Comparison of ENCODE assay signal across 8 cellular contexts in the genomic region with DNA sequence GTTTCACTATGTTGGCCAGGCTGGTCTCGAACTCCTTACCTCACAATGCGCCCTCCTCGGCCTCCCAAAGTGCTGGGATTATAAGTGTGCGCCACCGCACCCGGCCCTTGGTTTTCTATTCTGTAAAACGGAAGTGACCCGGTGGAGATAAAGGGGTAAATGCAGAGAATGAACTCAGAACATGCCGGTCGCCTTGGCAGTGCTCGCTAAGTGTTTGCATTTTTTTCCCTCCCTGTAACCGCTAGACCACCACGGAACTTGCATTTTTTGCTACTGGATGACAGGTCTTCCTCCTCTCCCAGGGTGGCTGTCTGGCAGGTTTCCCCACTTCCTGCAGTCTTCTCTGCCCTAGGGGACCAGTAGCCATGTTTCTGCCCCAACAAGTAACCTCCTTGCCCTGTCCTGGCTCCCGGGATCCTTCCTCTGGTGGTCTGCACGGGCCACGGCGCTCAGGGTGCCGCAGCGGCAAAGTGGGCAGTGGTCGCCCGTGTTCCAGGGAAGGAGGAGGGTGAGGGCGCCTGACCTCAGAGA. TPM values are rescaled to one million over a fixed set of nuclear protein-coding genes. Genes with fewer than 3 reads are reported as not detected.
DNase-seq lines count a peak whose midpoint lies in the region; ATAC-seq and TF ChIP-seq lines count a peak whose summit lies in the region.

No MANE protein-coding gene starts in this region.

- H3K79me2 ChIP-seq in mesendoderm (ENCODE audit: control insufficient read depth, insufficient read depth, low read length) = no peaks in the 10 kb centered on the region

- peaks cover 23% of the 10 kb centered on the region for H3K4me1 Mint-ChIP-seq in activated naive CD8-positive, alpha-beta T cell treated with anti-CD3 and anti-CD28 coated beads, Interleukin-2, amount 10 ng/mL, durations not matched to agents 7 days and 5 days

- no peak overlapping the region for H4K8ac ChIP-seq in mesendoderm (ENCODE audit: low read depth, low read length)

- peak overlapping the region; percentile 88 for H3K4ac ChIP-seq in mesendoderm (ENCODE audit: low read depth, low read length)

- 81 to 87% methylated on average over 22 of the region's 22 CpGs for WGBS in heart right ventricle, 2 donors
- no CpG with 5 or more reads among the region's 22 CpGs for WGBS in mesendoderm (ENCODE audit: extremely low coverage, insufficient coverage, low lambda C conversion rate)

- H2BK15ac ChIP-seq in mesendoderm (replicated peaks; ENCODE audit: low read depth) = peak overlapping the region; percentile 8

- TF ChIP-seq CTCF in heart right ventricle (IDR thresholded peaks at IDR 0.05) (no peak), GM20000 (IDR thresholded peaks at IDR 0.05; ENCODE audit: extremely low read depth, missing control alignments) (no peak)

- H3K27ac ChIP-seq in heart right ventricle (peak overlapping the region; percentile 64 to 96 (median 88)), mesendoderm (ENCODE audit: low read depth, low read length) (peak overlapping the region; percentile 91)

- H3K56ac ChIP-seq in mesendoderm (ENCODE audit: low read length) = peak overlapping the region; percentile 79

- H4K5ac ChIP-seq in mesendoderm (ENCODE audit: low read length) = no peak overlapping the region

- no peaks in the 10 kb centered on the region for H3K27me3 ChIP-seq in heart right ventricle
- no peaks in the 10 kb centered on the region for H3K27me3 ChIP-seq in mesendoderm (ENCODE audit: insufficient read depth, low read length, poor library complexity)

- H2AK5ac ChIP-seq in mesendoderm (ENCODE audit: low read length) = no peak overlapping the region

- intact Hi-C loops in heart right ventricle (cut with DNase I) = loop anchor here in 2 of 10 donors (5.0 to 10.0 kb wide), 4 partner anchors 101 to 1034 kb away; a partner anchor contains a TSS
- intact Hi-C loops in left ventricle myocardium superior (cut with micrococcal nuclease) = no loop called here

- H3K9me3 Mint-ChIP-seq in activated naive CD8-positive, alpha-beta T cell treated with anti-CD3 and anti-CD28 coated beads, Interleukin-2, amount 10 ng/mL, durations not matched to agents 7 days and 5 days = no peaks in the 10 kb centered on the region

- peak overlapping the region; percentile 77 for H3K4me3 Mint-ChIP-seq in activated naive CD8-positive, alpha-beta T cell treated with anti-CD3 and anti-CD28 coated beads, Interleukin-2, amount 10 ng/mL, durations not matched to agents 7 days and 5 days

- POLR2A ChIA-PET in activated naive CD8-positive, alpha-beta T cell treated with anti-CD3 and anti-CD28 coated beads, Interleukin-2, amount 10 ng/mL, durations not matched to agents 7 days and 5 days (lab: Charles Lee) = no interaction called here

- H3K79me1 ChIP-seq in mesendoderm (ENCODE audit: low read length) = no peaks in the 10 kb centered on the region

- ATAC-seq in heart right ventricle (peak in 3 of 8 donors; percentile 2 to 26 (median 13)), left ventricle myocardium superior (no peak), GM21576 (IDR thresholded peaks at IDR 0.05; ENCODE audit: unreplicated experiment) (no peak)
- ATAC-seq in activated naive CD8-positive, alpha-beta T cell treated with anti-CD3 and anti-CD28 coated beads, Interleukin-2, amount 10 ng/mL, durations not matched to agents 7 days and 5 days (ENCODE audit: low read depth) = peak; percentile 11

- peak overlapping the region; percentile 88 for H3K18ac ChIP-seq in mesendoderm (ENCODE audit: low read length)

- peak overlapping the region; percentile 39 for H3K9ac ChIP-seq in mesendoderm (ENCODE audit: low read length)

- H2BK5ac ChIP-seq in mesendoderm (ENCODE audit: low read length) = peak overlapping the region; percentile 97

- peak overlapping the region; percentile 63 for H2BK120ac ChIP-seq in mesendoderm (ENCODE audit: low read depth, low read length)

- DNase-seq in heart right ventricle = no peak
- no peak for DNase-seq in left ventricle myocardium superior
- DNase-seq in activated naive CD8-positive, alpha-beta T cell treated with anti-CD3 and anti-CD28 coated beads, Interleukin-2, amount 10 ng/mL, durations not matched to agents 7 days and 5 days = peak; percentile 47
- DNase-seq in mesendoderm = peak; percentile 90
- no peak for DNase-seq in GM20000 (ENCODE audit: low spot score)
- no peak for DNase-seq in NCI-H2171 (lab: John Stamatoyannopoulos, UW)
- DNase-seq in dedifferentiated amniotic fluid mesenchymal stem cell (ENCODE audit: extremely low spot score) = no peak

- no peak overlapping the region for H3K4me2 ChIP-seq in mesendoderm (ENCODE audit: low read length)

- no peaks in the 10 kb centered on the region for H3K36me3 ChIP-seq in heart right ventricle
- no peaks in the 10 kb centered on the region for H3K36me3 ChIP-seq in mesendoderm (ENCODE audit: control insufficient read depth, insufficient read depth, low read length)

- H3K4me3 ChIP-seq in heart right ventricle (peak overlapping the region in 5 of 10 donors; percentile 20 to 29 (median 26)), mesendoderm (ENCODE audit: low read length) (no peak overlapping the region)

- no peaks in the 10 kb centered on the region for H3K9me3 ChIP-seq in heart right ventricle

- H3K4me1 ChIP-seq in heart right ventricle = peaks cover 0 to 31% (median 20%) of the 10 kb centered on the region in 9 donors
- H3K4me1 ChIP-seq in mesendoderm (ENCODE audit: control insufficient read depth, low read depth, low read length) = peaks cover 5% of the 10 kb centered on the region

- peak overlapping the region; percentile 82 for H3K27ac Mint-ChIP-seq in activated naive CD8-positive, alpha-beta T cell treated with anti-CD3 and anti-CD28 coated beads, Interleukin-2, amount 10 ng/mL, durations not matched to agents 7 days and 5 days

- peak overlapping the region; percentile 76 for H3K23ac ChIP-seq in mesendoderm (ENCODE audit: low read length)

- H3K36me3 Mint-ChIP-seq in activated naive CD8-positive, alpha-beta T cell treated with anti-CD3 and anti-CD28 coated beads, Interleukin-2, amount 10 ng/mL, durations not matched to agents 7 days and 5 days = no peaks in the 10 kb centered on the region

- H3K27me3 Mint-ChIP-seq in activated naive CD8-positive, alpha-beta T cell treated with anti-CD3 and anti-CD28 coated beads, Interleukin-2, amount 10 ng/mL, durations not matched to agents 7 days and 5 days = peaks cover 2% of the 10 kb centered on the region

RNA-seq across cellular contexts. Expression of a gene that starts 18.8 kb away (rescaled TPM):
- total RNA-seq in heart right ventricle (10 to 100 TPM; 25.0 to 46.4 (median 34.5) TPM), left ventricle myocardium superior (40.4 TPM)
- 10 to 100 TPM in 1 of 2 donors, 1 to 10 TPM in 1; 6.4 to 19.4 TPM for polyA plus RNA-seq in heart right ventricle
- total RNA-seq in activated naive CD8-positive, alpha-beta T cell treated with anti-CD3 and anti-CD28 coated beads, Interleukin-2, amount 10 ng/mL, durations not matched to agents 7 days and 5 days = 10 to 100 TPM; 14.5 to 17.4 TPM
- polyA plus RNA-seq in mesendoderm (2013, experiment 1 of 2) = 46.1 TPM
- 47.4 TPM for polyA plus RNA-seq in mesendoderm (2013, experiment 2 of 2)

Comparison
In these comparisons a context has a peak if more than half of its experiments do, and no peak if none do; other contexts are left out.
1. DNase-seq: peak in activated naive CD8-positive, alpha-beta T cell treated with anti-CD3 and anti-CD28 coated beads, Interleukin-2, amount 10 ng/mL, durations not matched to agents 7 days and 5 days (single experiment) and mesendoderm (single experiment); none in heart right ventricle (0 of 2), left ventricle myocardium superior (single experiment), GM20000 (single experiment), NCI-H2171 (single experiment) and dedifferentiated amniotic fluid mesenchymal stem cell (single experiment).